ENCODE assay signal across 22 cellular contexts in the genomic region with DNA sequence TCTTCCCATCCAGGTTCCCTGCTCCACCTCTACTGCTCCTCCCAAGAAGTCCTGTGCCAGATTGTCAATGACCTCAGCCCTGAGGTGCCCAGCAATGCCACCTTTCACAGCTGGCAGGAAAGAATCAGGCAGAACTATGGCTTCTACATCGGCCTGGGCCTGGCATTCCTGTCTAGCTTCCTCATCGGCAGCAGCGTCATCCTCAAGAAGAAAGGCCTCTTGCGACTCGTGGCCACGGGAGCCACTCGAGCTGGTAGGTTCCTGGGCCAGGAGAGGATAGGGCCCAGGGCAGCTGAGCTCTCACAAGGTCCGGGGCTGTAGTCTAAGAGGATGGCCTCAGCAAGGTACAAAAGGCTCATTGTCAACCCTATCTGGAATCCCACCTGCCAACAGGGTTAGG. TPM values are rescaled to one million over a fixed set of nuclear protein-coding genes. Genes with fewer than 3 reads are reported as not detected.
DNase-seq lines count a peak whose midpoint lies in the region; ATAC-seq and TF ChIP-seq lines count a peak whose summit lies in the region.
"Had no signal": no experiment of that assay in that cellular context is flagged by ENCODE, and none has a peak within 500 bp of the region (broad histone marks: within the 10 kb centered on the region; RNA-seq: fewer than 3 reads in every experiment).

No MANE protein-coding gene starts in this region.

- peak overlapping the region; percentile 22 to 89 for H2BK12ac ChIP-seq in mesenchymal stem cell (ENCODE audit: low read length in 2 of 2)

- peaks cover 3% of the 10 kb centered on the region for H3K36me3 Mint-ChIP-seq in activated CD8-positive, alpha-beta memory T cell treated with anti-CD3 and anti-CD28 coated beads, Interleukin-2, amount 10 ng/mL, durations not matched to agents 7 days and 5 days

- H3K18ac ChIP-seq in mesenchymal stem cell (ENCODE audit: low read depth in 1 of 2, low read length in 2 of 2) = peak overlapping the region; percentile 68 to 71

- no peak overlapping the region for H2AFZ ChIP-seq in mesenchymal stem cell (ENCODE audit: low read depth, low read length)

- no peak overlapping the region for H2AK5ac ChIP-seq in mesenchymal stem cell (ENCODE audit: low read length, severe bottlenecking)

- H3K4me3 Mint-ChIP-seq in activated CD8-positive, alpha-beta memory T cell treated with anti-CD3 and anti-CD28 coated beads, Interleukin-2, amount 10 ng/mL, durations not matched to agents 7 days and 5 days = no peak overlapping the region
- H3K4me3 Mint-ChIP-seq: activated naive CD4-positive, alpha-beta T cell treated with anti-CD3 and anti-CD28 coated beads for 36 hours; dendritic cell treated with granulocyte-macrophage colony-stimulating factor and Interleukin-4, amounts not matched to agents 40 ng/mL and 50 ng/mL, for 4 days had no signal

- H3K9me3 Mint-ChIP-seq in activated CD8-positive, alpha-beta memory T cell treated with anti-CD3 and anti-CD28 coated beads, Interleukin-2, amount 10 ng/mL, durations not matched to agents 7 days and 5 days (ENCODE audit: low read depth) = no peaks in the 10 kb centered on the region
- H3K9me3 Mint-ChIP-seq: activated naive CD4-positive, alpha-beta T cell treated with anti-CD3 and anti-CD28 coated beads for 36 hours; dendritic cell treated with granulocyte-macrophage colony-stimulating factor and Interleukin-4, amounts not matched to agents 40 ng/mL and 50 ng/mL, for 4 days; stimulated activated effector memory CD8-positive, alpha-beta T cell treated with anti-CD3 and anti-CD28 coated beads, Interleukin-12 subunit alpha, Interleukin-12 subunit beta, amount 100 ng/mL, for 72 hours had no signal

- H3K27ac ChIP-seq in cingulate gyrus (ENCODE audit: low read depth, low read length) = peak overlapping the region; percentile 62
- H3K27ac ChIP-seq in mesenchymal stem cell (ENCODE audit: low read length, poor library complexity, severe bottlenecking) = no peak overlapping the region
- peak overlapping the region; percentile 63 for H3K27ac ChIP-seq in urinary bladder (ENCODE audit: low read depth)
- no peak overlapping the region for H3K27ac ChIP-seq in heart left ventricle
- H3K27ac ChIP-seq: 22Rv1, gastrocnemius medialis, tibial artery had no signal

- no peak for TF ChIP-seq POLR2A in heart left ventricle (IDR thresholded peaks at IDR 0.05)

- 82% methylated on average over 7 of the region's 8 CpGs for WGBS in mesenchymal stem cell
- 88% methylated on average over 8 of the region's 8 CpGs for WGBS in urinary bladder
- WGBS in heart left ventricle, 4 donors = 93 to 98% (median 96%) methylated on average over 8 of the region's 8 CpGs

- no peak overlapping the region for H2BK120ac ChIP-seq in mesenchymal stem cell (ENCODE audit: low read depth, low read length)

- no peak overlapping the region for H3K4me3 ChIP-seq in mesenchymal stem cell (ENCODE audit: insufficient read depth in 1 of 2, low read depth in 1 of 2, low read length in 2 of 2)
- no peak overlapping the region for H3K4me3 ChIP-seq in urinary bladder (ENCODE audit: low read depth, low read length)
- H3K4me3 ChIP-seq in heart left ventricle = no peak overlapping the region
- H3K4me3 ChIP-seq: gastrocnemius medialis, tibial artery had no signal

- H3K23ac ChIP-seq in mesenchymal stem cell (ENCODE audit: low read length in 2 of 2) = no peak overlapping the region

- H3K27me3 Mint-ChIP-seq in activated CD8-positive, alpha-beta memory T cell treated with anti-CD3 and anti-CD28 coated beads, Interleukin-2, amount 10 ng/mL, durations not matched to agents 7 days and 5 days = peaks cover 32% of the 10 kb centered on the region

- H3K4me2 ChIP-seq in mesenchymal stem cell (ENCODE audit: low read length, poor library complexity, severe bottlenecking) = no peak overlapping the region

- H2BK5ac ChIP-seq in mesenchymal stem cell (ENCODE audit: low read depth, low read length, poor library complexity, severe bottlenecking) = no peak overlapping the region

- peak overlapping the region; percentile 1 for H2BK15ac ChIP-seq in mesenchymal stem cell (ENCODE audit: low read depth, poor library complexity, severe bottlenecking)

- H3K9me3 ChIP-seq in mesenchymal stem cell (ENCODE audit: control insufficient read depth, low read length) = no peaks in the 10 kb centered on the region
- no peaks in the 10 kb centered on the region for H3K9me3 ChIP-seq in heart left ventricle
- H3K9me3 ChIP-seq: BE2C, gastrocnemius medialis, tibial artery had no signal

- no peaks in the 10 kb centered on the region for H3K79me1 ChIP-seq in mesenchymal stem cell (replicated peaks; ENCODE audit: low read length, poor library complexity, severe bottlenecking)

- no peaks in the 10 kb centered on the region for H3K36me3 ChIP-seq in mesenchymal stem cell (ENCODE audit: control insufficient read depth in 1 of 2, insufficient read depth in 2 of 2, low read depth in 1 of 2, low read length in 2 of 2)
- no peaks in the 10 kb centered on the region for H3K36me3 ChIP-seq in urinary bladder (ENCODE audit: insufficient read depth)
- no peaks in the 10 kb centered on the region for H3K36me3 ChIP-seq in heart left ventricle
- H3K36me3 ChIP-seq: BE2C, gastrocnemius medialis, tibial artery had no signal

- H4K8ac ChIP-seq in mesenchymal stem cell (ENCODE audit: low read length) = peak overlapping the region; percentile 0

- H3K27me3 ChIP-seq in mesenchymal stem cell (ENCODE audit: control insufficient read depth in 1 of 2, insufficient read depth in 1 of 2, low read length in 2 of 2) (peaks cover 0 to 35% of the 10 kb centered on the region in 2 experiments), heart left ventricle (peaks cover 0 to 26% (median 13%) of the 10 kb centered on the region in 9 donors)

- H3K4me1 ChIP-seq in mesenchymal stem cell (ENCODE audit: control insufficient read depth, insufficient read depth, low read depth, low read length) = peaks cover 12% of the 10 kb centered on the region
- H3K4me1 ChIP-seq in urinary bladder (ENCODE audit: insufficient read depth) = peaks cover 2% of the 10 kb centered on the region
- peaks cover 0 to 27% (median 7%) of the 10 kb centered on the region in 12 donors for H3K4me1 ChIP-seq in heart left ventricle
- H3K4me1 ChIP-seq: BE2C had no signal

- TF ChIP-seq CTCF in heart left ventricle (IDR thresholded peaks at IDR 0.05) = no peak

- ATAC-seq in activated CD8-positive, alpha-beta memory T cell treated with anti-CD3 and anti-CD28 coated beads, Interleukin-2, amount 10 ng/mL, durations not matched to agents 7 days and 5 days = no peak
- ATAC-seq in HG03196 (IDR thresholded peaks at IDR 0.05; ENCODE audit: unreplicated experiment) (no peak), heart left ventricle (no peak)
- ATAC-seq: left lobe of liver; stimulated activated effector memory CD8-positive, alpha-beta T cell treated with anti-CD3 and anti-CD28 coated beads, Interleukin-12 subunit alpha, Interleukin-12 subunit beta, amount 100 ng/mL, for 72 hours had no signal

- CTCF ChIA-PET in activated CD8-positive, alpha-beta memory T cell treated with anti-CD3 and anti-CD28 coated beads, Interleukin-2, amount 10 ng/mL, durations not matched to agents 7 days and 5 days (lab: Charles Lee) = interaction anchor here (0.8 to 3.9 kb wide), 5 partner anchors 9 to 281 kb away, joined by 3 to 10 read pairs (median 3); a partner anchor contains a TSS

- peaks cover 32% of the 10 kb centered on the region for H3K4me1 Mint-ChIP-seq in activated CD8-positive, alpha-beta memory T cell treated with anti-CD3 and anti-CD28 coated beads, Interleukin-2, amount 10 ng/mL, durations not matched to agents 7 days and 5 days

- DNase-seq in activated CD8-positive, alpha-beta memory T cell treated with anti-CD3 and anti-CD28 coated beads for 24 hours = peak; percentile 48
- no peak for DNase-seq in activated CD8-positive, alpha-beta memory T cell treated with anti-CD3 and anti-CD28 coated beads, Interleukin-2, amount 10 ng/mL, durations not matched to agents 7 days and 5 days
- DNase-seq in mesenchymal stem cell (peak; percentile 66), cortex of kidney (lab: John Stamatoyannopoulos, UW) (no peak), heart left ventricle (no peak)
- DNase-seq: activated naive CD4-positive, alpha-beta T cell treated with anti-CD3 and anti-CD28 coated beads for 36 hours; BE2C; COR-L47; GOT3; NCI-H1105 treated with DMSO at 0.1 percent for 48 hours; NCI-H2107; NCI-H510A had no signal

- H3K4ac ChIP-seq in mesenchymal stem cell (ENCODE audit: low read depth in 1 of 2, low read length in 2 of 2) = peak overlapping the region in 1 of 2 experiments; percentile 3

- intact Hi-C loops in heart left ventricle (cut with DNase I) = no loop called here

- no peak overlapping the region for H3K14ac ChIP-seq in mesenchymal stem cell (ENCODE audit: low read length in 2 of 2)

- H4K91ac ChIP-seq in mesenchymal stem cell (ENCODE audit: low read length) = peak overlapping the region; percentile 16

- H3K9ac ChIP-seq in mesenchymal stem cell (ENCODE audit: low read length) = no peak overlapping the region

- no peak overlapping the region for H3K27ac Mint-ChIP-seq in activated CD8-positive, alpha-beta memory T cell treated with anti-CD3 and anti-CD28 coated beads, Interleukin-2, amount 10 ng/mL, durations not matched to agents 7 days and 5 days
- H3K27ac Mint-ChIP-seq: dendritic cell treated with granulocyte-macrophage colony-stimulating factor and Interleukin-4, amounts not matched to agents 40 ng/mL and 50 ng/mL, for 4 days had no signal

RNA-seq across cellular contexts. Expression of a gene that starts 3.1 kb away (rescaled TPM):
- total RNA-seq in activated CD8-positive, alpha-beta memory T cell treated with anti-CD3 and anti-CD28 coated beads, Interleukin-2, amount 10 ng/mL, durations not matched to agents 7 days and 5 days = under 1 TPM in 1 of 2 experiments, not detected in 1; 0.37 TPM
- polyA plus RNA-seq in mesenchymal stem cell (2013, experiment 1 of 2) = 2.2 TPM
- polyA plus RNA-seq in mesenchymal stem cell (2013, experiment 2 of 2) = 2.2 TPM
- 5.0 TPM for total RNA-seq in urinary bladder
- 14.6 TPM for polyA plus RNA-seq in urinary bladder
- under 1 TPM in 3 of 9 donors, not detected in 6; 0.07 to 0.33 (median 0.12) TPM for total RNA-seq in heart left ventricle
- under 1 TPM in 1 of 2 donors, not detected in 1; 0.68 TPM for polyA plus RNA-seq in heart left ventricle
- total RNA-seq: left lobe of liver, LHCN-M2 had no signal

Comparison
In these comparisons a context has a peak if more than half of its experiments do, and no peak if none do; other contexts are left out.
1. DNase-seq: peak in activated CD8-positive, alpha-beta memory T cell treated with anti-CD3 and anti-CD28 coated beads for 24 hours (single experiment) and mesenchymal stem cell (single experiment); none in activated CD8-positive, alpha-beta memory T cell treated with anti-CD3 and anti-CD28 coated beads, Interleukin-2, amount 10 ng/mL, durations not matched to agents 7 days and 5 days (single experiment), cortex of kidney (single experiment) and heart left ventricle (0 of 5).
2. H3K27ac ChIP-seq: peak in cingulate gyrus (single experiment) and urinary bladder (single experiment); none in mesenchymal stem cell (single experiment) and heart left ventricle (0 of 12).